Comparison of ENCODE assay signal across 1 cellular context in the genomic region with DNA sequence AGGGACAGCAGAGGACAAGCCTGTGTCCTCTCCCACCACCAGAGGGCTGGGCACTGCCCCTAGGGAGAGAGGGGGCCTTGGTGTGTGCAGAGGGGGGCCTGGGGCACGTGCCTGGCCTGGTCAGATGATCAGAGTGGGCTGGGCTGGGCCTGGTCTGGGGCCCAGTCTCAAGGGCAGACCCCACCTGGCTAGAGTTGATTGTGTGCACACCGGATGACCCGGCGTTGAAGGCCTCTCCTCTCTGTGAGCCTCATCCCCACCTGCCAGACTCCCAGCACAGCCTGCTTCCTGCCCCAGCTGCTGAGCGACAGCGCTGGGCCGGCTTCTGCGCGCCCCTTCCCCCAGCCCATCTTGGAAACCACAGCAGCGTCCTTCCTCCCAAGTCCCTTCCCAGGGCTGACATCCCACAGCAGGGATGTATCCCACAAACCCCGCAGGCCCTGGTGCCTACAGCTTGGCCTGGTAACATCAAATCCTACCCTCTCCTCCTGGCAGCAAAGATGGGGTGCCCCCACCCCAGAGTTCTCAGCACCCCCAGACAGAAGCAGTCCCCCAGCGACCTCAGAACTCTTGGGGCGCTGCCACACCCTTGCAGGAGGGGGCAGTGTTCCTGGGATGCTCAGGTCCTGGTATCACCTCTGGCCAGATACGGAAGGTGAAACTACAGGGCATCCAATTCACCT.
TF ChIP-seq lines count a peak whose summit lies in the region.

No MANE protein-coding gene starts in this region.

TF ChIP-seq in SK-N-SH, 30 proteins besides CTCF, POLR2A, EP300 and RAD21 (continued from another document):
- TF ChIP-seq, protein P1, sequence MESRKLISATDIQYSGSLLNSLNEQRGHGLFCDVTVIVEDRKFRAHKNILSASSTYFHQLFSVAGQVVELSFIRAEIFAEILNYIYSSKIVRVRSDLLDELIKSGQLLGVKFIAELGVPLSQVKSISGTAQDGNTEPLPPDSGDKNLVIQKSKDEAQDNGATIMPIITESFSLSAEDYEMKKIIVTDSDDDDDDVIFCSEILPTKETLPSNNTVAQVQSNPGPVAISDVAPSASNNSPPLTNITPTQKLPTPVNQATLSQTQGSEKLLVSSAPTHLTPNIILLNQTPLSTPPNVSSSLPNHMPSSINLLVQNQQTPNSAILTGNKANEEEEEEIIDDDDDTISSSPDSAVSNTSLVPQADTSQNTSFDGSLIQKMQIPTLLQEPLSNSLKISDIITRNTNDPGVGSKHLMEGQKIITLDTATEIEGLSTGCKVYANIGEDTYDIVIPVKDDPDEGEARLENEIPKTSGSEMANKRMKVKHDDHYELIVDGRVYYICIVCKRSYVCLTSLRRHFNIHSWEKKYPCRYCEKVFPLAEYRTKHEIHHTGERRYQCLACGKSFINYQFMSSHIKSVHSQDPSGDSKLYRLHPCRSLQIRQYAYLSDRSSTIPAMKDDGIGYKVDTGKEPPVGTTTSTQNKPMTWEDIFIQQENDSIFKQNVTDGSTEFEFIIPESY (IDR thresholded peaks at IDR 0.05; ENCODE audit: borderline replicate concordance, low read depth), result no peak
- TF ChIP-seq, protein P2, sequence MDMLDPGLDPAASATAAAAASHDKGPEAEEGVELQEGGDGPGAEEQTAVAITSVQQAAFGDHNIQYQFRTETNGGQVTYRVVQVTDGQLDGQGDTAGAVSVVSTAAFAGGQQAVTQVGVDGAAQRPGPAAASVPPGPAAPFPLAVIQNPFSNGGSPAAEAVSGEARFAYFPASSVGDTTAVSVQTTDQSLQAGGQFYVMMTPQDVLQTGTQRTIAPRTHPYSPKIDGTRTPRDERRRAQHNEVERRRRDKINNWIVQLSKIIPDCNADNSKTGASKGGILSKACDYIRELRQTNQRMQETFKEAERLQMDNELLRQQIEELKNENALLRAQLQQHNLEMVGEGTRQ (IDR thresholded peaks at IDR 0.05; ENCODE audit: borderline replicate concordance, low read depth, low read length), result no peak
- TF ChIP-seq POLR2AphosphoS5 (IDR thresholded peaks at IDR 0.05; ENCODE audit: low read depth, low read length), result no peak
